In genomic region chrX:110437686-110438085, GRCh38 we compare ENCODE assay signal across 26 cellular contexts.
"Had no signal": no experiment of that assay in that cellular context is flagged by ENCODE, and none has a peak within 500 bp of the region (broad histone marks: within the 10 kb centered on the region; RNA-seq: fewer than 3 reads in every experiment).

No MANE protein-coding gene starts in this region.

- H2AFZ ChIP-seq: hepatocyte had no signal

- H3K4me1 ChIP-seq: colonic mucosa, esophagus squamous epithelium, gastroesophageal sphincter, heart left ventricle, left lung, lower lobe of right lung had no signal

- H3K36me3 Mint-ChIP-seq: immature natural killer cell; memory B cell; naive thymus-derived CD4-positive, alpha-beta T cell; natural killer cell had no signal

- H3K27me3 ChIP-seq: colonic mucosa, esophagus squamous epithelium, gastroesophageal sphincter, hepatocyte had no signal

- H3K9me3 Mint-ChIP-seq: dendritic cell treated with granulocyte-macrophage colony-stimulating factor and Interleukin-4, amounts not matched to agents 40 ng/mL and 50 ng/mL, for 4 days; immature natural killer cell; memory B cell; naive thymus-derived CD4-positive, alpha-beta T cell; natural killer cell had no signal

- H3K36me3 ChIP-seq: colonic mucosa, esophagus squamous epithelium, gastroesophageal sphincter, heart left ventricle, left lung, lower lobe of right lung had no signal

- H3K27ac Mint-ChIP-seq: dendritic cell treated with granulocyte-macrophage colony-stimulating factor and Interleukin-4, amounts not matched to agents 40 ng/mL and 50 ng/mL, for 4 days; immature natural killer cell; memory B cell; naive thymus-derived CD4-positive, alpha-beta T cell; natural killer cell had no signal

- H3K27ac ChIP-seq: colonic mucosa, epithelial cell of prostate, esophagus squamous epithelium, gastroesophageal sphincter, heart left ventricle, hepatocyte, left lung, lower lobe of right lung had no signal

- H3K9me3 ChIP-seq: colonic mucosa, esophagus squamous epithelium, gastroesophageal sphincter, heart left ventricle, left lung, lower lobe of right lung had no signal

- H3K4me3 ChIP-seq: colonic mucosa, esophagus squamous epithelium, gastroesophageal sphincter, heart left ventricle, hepatocyte, left lung, lower lobe of right lung had no signal

- DNase-seq: colonic mucosa; cortex of kidney; effector CD4-positive, alpha-beta T cell; effector memory CD4-positive, alpha-beta T cell; erythroblast; esophagus squamous epithelium; foreskin fibroblast; heart left ventricle; hypothalamus; immature natural killer cell; islet precursor cell; left cardiac atrium; left lung; left ventricle myocardium superior; lower lobe of right lung; mesendoderm; midbrain; naive thymus-derived CD4-positive, alpha-beta T cell; natural killer cell had no signal

- H3K79me2 ChIP-seq: hepatocyte had no signal

- FAIRE-seq: endothelial cell of umbilical vein, frontal cortex had no signal

- H3K4me2 ChIP-seq: hepatocyte had no signal

- H3K4me1 Mint-ChIP-seq: immature natural killer cell; memory B cell; naive thymus-derived CD4-positive, alpha-beta T cell; natural killer cell had no signal

- H3K4me3 Mint-ChIP-seq: dendritic cell treated with granulocyte-macrophage colony-stimulating factor and Interleukin-4, amounts not matched to agents 40 ng/mL and 50 ng/mL, for 4 days; immature natural killer cell; memory B cell; naive thymus-derived CD4-positive, alpha-beta T cell; natural killer cell had no signal
